ENCODE assay signal across 13 cellular contexts in genomic region chr15:93152951-93153350, GRCh38.
DNase-seq lines count a peak whose midpoint lies in the region; ATAC-seq and TF ChIP-seq lines count a peak whose summit lies in the region.
"Had no signal": no experiment of that assay in that cellular context is flagged by ENCODE, and none has a peak within 500 bp of the region (broad histone marks: within the 10 kb centered on the region; RNA-seq: fewer than 3 reads in every experiment).

No MANE protein-coding gene starts in this region.

- H3K4me3 ChIP-seq in choroid plexus epithelial cell (ENCODE audit: low read depth, low read length): no peak overlapping the region
- H3K4me3 ChIP-seq in right lobe of liver: no peak overlapping the region
- H3K4me3 ChIP-seq in foreskin fibroblast (ENCODE audit: low read depth in 1 of 2, low read length in 2 of 2): no peak overlapping the region
- H3K4me3 ChIP-seq: GM23248, PC-9 had no signal

- H3K36me3 ChIP-seq in right lobe of liver: no peaks in the 10 kb centered on the region

- no peaks in the 10 kb centered on the region for H3K4me1 ChIP-seq in right lobe of liver

- peak; percentile 34 to 76 for DNase-seq in NCI-H446 (lab: John Stamatoyannopoulos, UW)
- DNase-seq in choroid plexus epithelial cell (ENCODE audit: low read depth): peak; percentile 26
- peak in 1 of 3 donors; percentile 48 for DNase-seq in right lobe of liver
- DNase-seq in substantia nigra (lab: John Stamatoyannopoulos, UW): peak in 41 of 49 donors; percentile 5 to 87 (median 51)
- no peak for DNase-seq in iPS-NIHi7 (ENCODE audit: extremely low spot score)
- DNase-seq in foreskin fibroblast: no peak
- DNase-seq: activated T-cell treated with anti-CD3 and anti-CD28 coated beads for 4 hours, GM23248, NCI-H1930, PC-9, T1000 had no signal

- H3K9me3 ChIP-seq in right lobe of liver: no peaks in the 10 kb centered on the region

- WGBS in right lobe of liver (ENCODE audit: insufficient coverage, low coverage, low lambda C conversion rate, missing lambda C conversion rate): 48% methylated on average over 6 of the region's 6 CpGs

- no peak for TF ChIP-seq POLR2A in right lobe of liver (IDR thresholded peaks at IDR 0.05)

- intact Hi-C loops in right lobe of liver (cut with DNase I): no loop called here

- H3K27me3 ChIP-seq in right lobe of liver: no peaks in the 10 kb centered on the region

- H3K27ac ChIP-seq in right lobe of liver: no peak overlapping the region
- no peak overlapping the region for H3K27ac ChIP-seq in substantia nigra (ENCODE audit: low read depth, low read length, poor library complexity, severe bottlenecking)
- H3K27ac ChIP-seq: GM23248, PC-9 had no signal

- TF ChIP-seq CTCF in choroid plexus epithelial cell (conservative IDR thresholded peaks at IDR 0.05; ENCODE audit: low read depth, low read length): no peak
- TF ChIP-seq CTCF in right lobe of liver (IDR thresholded peaks at IDR 0.05): no peak
- TF ChIP-seq CTCF in foreskin fibroblast (IDR thresholded peaks at IDR 0.05; ENCODE audit: low read depth, low read length): no peak

- ATAC-seq in right lobe of liver (peak in 3 of 4 donors; percentile 17 to 59 (median 40)), HG03378 (IDR thresholded peaks at IDR 0.05; ENCODE audit: unreplicated experiment) (no peak), HG03442 (IDR thresholded peaks at IDR 0.05; ENCODE audit: unreplicated experiment) (no peak)

Comparison
In these comparisons a context has a peak if more than half of its experiments do, and no peak if none do; other contexts are left out.
1. DNase-seq: peak in NCI-H446 (2 of 2), choroid plexus epithelial cell (single experiment) and substantia nigra (41 of 49); none in iPS-NIHi7 (single experiment) and foreskin fibroblast (0 of 2).
2. ATAC-seq: peak in right lobe of liver (3 of 4); none in HG03378 (single experiment) and HG03442 (single experiment).